ENCODE assay signal across 9 cellular contexts in the genomic region with DNA sequence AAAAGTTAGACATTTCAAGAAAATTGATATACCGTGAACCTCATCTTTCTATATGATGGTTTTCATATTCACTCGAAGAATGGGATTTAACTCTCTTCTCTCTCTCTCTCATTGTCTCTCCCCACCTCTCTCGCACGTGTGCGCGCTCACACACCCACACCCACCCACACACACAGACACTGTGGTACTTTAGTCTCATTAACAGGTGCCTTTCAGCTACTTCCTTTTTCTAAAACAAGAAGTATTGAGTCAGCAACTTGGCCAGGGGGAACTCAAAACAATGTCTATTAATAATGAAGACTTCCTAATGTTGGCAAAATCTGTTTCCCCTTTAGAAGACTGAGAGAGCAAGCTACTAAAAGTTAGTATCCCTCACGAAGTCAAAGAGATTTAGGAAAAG.
DNase-seq lines count a peak whose midpoint lies in the region; ATAC-seq, FAIRE-seq and TF ChIP-seq lines count a peak whose summit lies in the region.
"Had no signal": no experiment of that assay in that cellular context is flagged by ENCODE, and none has a peak within 500 bp of the region (broad histone marks: within the 10 kb centered on the region; RNA-seq: fewer than 3 reads in every experiment).

No MANE protein-coding gene starts in this region.

- H3K36me3 Mint-ChIP-seq in activated CD4-positive, alpha-beta T cell treated with anti-CD3 and anti-CD28 coated beads for 36 hours (ENCODE audit: low read depth) = no peaks in the 10 kb centered on the region
- no peaks in the 10 kb centered on the region for H3K36me3 Mint-ChIP-seq in stimulated activated effector memory CD8-positive, alpha-beta T cell treated with anti-CD3 and anti-CD28 coated beads, Interleukin-12 subunit alpha, Interleukin-12 subunit beta, amount 100 ng/mL, for 72 hours

- FAIRE-seq in RCC 7860 (lab: Jason Lieb, UNC) = no peak
- FAIRE-seq: A549 had no signal

- H3K9me2 ChIP-seq in OCI-LY1 (ENCODE audit: low read depth, low read length) = no peaks in the 10 kb centered on the region

- H3K36me3 ChIP-seq in OCI-LY1 (ENCODE audit: insufficient read depth, low read length) (no peaks in the 10 kb centered on the region), uterus (no peaks in the 10 kb centered on the region)

- peaks cover 11% of the 10 kb centered on the region for H3K4me1 Mint-ChIP-seq in activated CD4-positive, alpha-beta T cell treated with anti-CD3 and anti-CD28 coated beads for 36 hours
- H3K4me1 Mint-ChIP-seq in stimulated activated effector memory CD8-positive, alpha-beta T cell treated with anti-CD3 and anti-CD28 coated beads, Interleukin-12 subunit alpha, Interleukin-12 subunit beta, amount 100 ng/mL, for 72 hours = peaks cover 27% of the 10 kb centered on the region

- H3K9me3 ChIP-seq in OCI-LY1 (ENCODE audit: low read length) (no peaks in the 10 kb centered on the region), uterus (no peaks in the 10 kb centered on the region)
- H3K9me3 ChIP-seq: A549 had no signal

- POLR2A ChIA-PET in activated CD4-positive, alpha-beta T cell treated with anti-CD3 and anti-CD28 coated beads for 36 hours (lab: Charles Lee) = interaction anchor here (0.8 to 1.6 kb wide), 2 partner anchors 44 to 166 kb away, joined by 3 to 4 read pairs; no protein-coding TSS in a partner anchor
- POLR2A ChIA-PET in HEK293T (lab: Yijun Ruan, JAX) = interaction anchor here (1.2 kb wide), 1 partner anchor 13 kb away, joined by 6 read pairs; no protein-coding TSS in a partner anchor

- H3K27ac ChIP-seq in OCI-LY1 (ENCODE audit: low read depth, low read length, poor library complexity, severe bottlenecking) = no peak overlapping the region
- H3K27ac ChIP-seq in uterus = peak overlapping the region in 1 of 2 donors; percentile 20
- H3K27ac ChIP-seq: A549 had no signal

- peaks cover 14% of the 10 kb centered on the region for H3K27me3 Mint-ChIP-seq in activated CD4-positive, alpha-beta T cell treated with anti-CD3 and anti-CD28 coated beads for 36 hours

- no peaks in the 10 kb centered on the region for H3F3A ChIP-seq in OCI-LY1 (ENCODE audit: insufficient read depth, low read length)

- H4K20me1 ChIP-seq in OCI-LY1 (ENCODE audit: insufficient read depth, low read length) = no peaks in the 10 kb centered on the region

- no peak for ATAC-seq in activated CD4-positive, alpha-beta T cell treated with anti-CD3 and anti-CD28 coated beads for 36 hours
- peak; percentile 80 for ATAC-seq in HG02943 (IDR thresholded peaks at IDR 0.05; ENCODE audit: low read depth, unreplicated experiment)
- peak; percentile 36 for ATAC-seq in stimulated activated effector memory CD8-positive, alpha-beta T cell treated with anti-CD3 and anti-CD28 coated beads, Interleukin-12 subunit alpha, Interleukin-12 subunit beta, amount 100 ng/mL, for 72 hours
- ATAC-seq: A549 had no signal

- peak; percentile 25 for DNase-seq in activated CD4-positive, alpha-beta T cell treated with anti-CD3 and anti-CD28 coated beads for 36 hours
- DNase-seq in activated CD4-positive, alpha-beta T cell treated with anti-CD3 and anti-CD28 coated beads, Interleukin-2, amount 50 U/mL, for 1 hour = no peak
- DNase-seq in stimulated activated effector memory CD8-positive, alpha-beta T cell treated with anti-CD3 and anti-CD28 coated beads, Interleukin-12 subunit alpha, Interleukin-12 subunit beta, amount 100 ng/mL, for 72 hours (ENCODE audit: low spot score in 2 of 2) = no peak
- DNase-seq in HEK293T (ENCODE audit: extremely low spot score) = no peak
- DNase-seq in RCC 7860 (ENCODE audit: low spot score) = no peak
- DNase-seq in uterus = no peak

- peak overlapping the region; percentile 14; the same call in 1 of the 2 replicates for H3K4me2 ChIP-seq in OCI-LY1 (ENCODE audit: low read length)
- H3K4me2 ChIP-seq: A549 had no signal

- no peak overlapping the region for H3K27ac Mint-ChIP-seq in activated CD4-positive, alpha-beta T cell treated with anti-CD3 and anti-CD28 coated beads for 36 hours
- H3K27ac Mint-ChIP-seq in stimulated activated effector memory CD8-positive, alpha-beta T cell treated with anti-CD3 and anti-CD28 coated beads, Interleukin-12 subunit alpha, Interleukin-12 subunit beta, amount 100 ng/mL, for 72 hours = no peak overlapping the region

- no peak overlapping the region for H2AFZ ChIP-seq in OCI-LY1 (ENCODE audit: low read length)

- CTCF ChIA-PET in activated CD4-positive, alpha-beta T cell treated with anti-CD3 and anti-CD28 coated beads for 36 hours (lab: Charles Lee) = interaction anchor here (0.7 kb wide), 1 partner anchor 8 kb away, joined by 3 read pairs; no protein-coding TSS in a partner anchor
- CTCF ChIA-PET in HEK293T (lab: Yijun Ruan, JAX) = no interaction called here

- H3K27me3 ChIP-seq in OCI-LY1 (ENCODE audit: insufficient read depth, low read length) (no peaks in the 10 kb centered on the region), uterus (no peaks in the 10 kb centered on the region)

- H3K4me3 ChIP-seq in OCI-LY1 (ENCODE audit: low read depth, low read length, poor library complexity, severe bottlenecking) (no peak overlapping the region), uterus (no peak overlapping the region)
- H3K4me3 ChIP-seq: A549 had no signal

- no peak overlapping the region for H3K4me3 Mint-ChIP-seq in activated CD4-positive, alpha-beta T cell treated with anti-CD3 and anti-CD28 coated beads for 36 hours
- peak overlapping the region; percentile 18 for H3K4me3 Mint-ChIP-seq in stimulated activated effector memory CD8-positive, alpha-beta T cell treated with anti-CD3 and anti-CD28 coated beads, Interleukin-12 subunit alpha, Interleukin-12 subunit beta, amount 100 ng/mL, for 72 hours

- TF ChIP-seq POLR2A in uterus (IDR thresholded peaks at IDR 0.05) = no peak

- TF ChIP-seq CTCF in OCI-LY1 (IDR thresholded peaks at IDR 0.05; ENCODE audit: low read length) (no peak), uterus (IDR thresholded peaks at IDR 0.05) (no peak)

- H3K9ac ChIP-seq in OCI-LY1 (ENCODE audit: low read length) = no peak overlapping the region

- H3K9me3 Mint-ChIP-seq in activated CD4-positive, alpha-beta T cell treated with anti-CD3 and anti-CD28 coated beads for 36 hours (ENCODE audit: low read depth) = no peaks in the 10 kb centered on the region
- H3K9me3 Mint-ChIP-seq in stimulated activated effector memory CD8-positive, alpha-beta T cell treated with anti-CD3 and anti-CD28 coated beads, Interleukin-12 subunit alpha, Interleukin-12 subunit beta, amount 100 ng/mL, for 72 hours = no peaks in the 10 kb centered on the region

- no peaks in the 10 kb centered on the region for H3K79me2 ChIP-seq in OCI-LY1 (ENCODE audit: insufficient read depth, low read length)

- H3K4me1 ChIP-seq in OCI-LY1 (ENCODE audit: insufficient read depth, low read length, severe bottlenecking) (peaks cover 28% of the 10 kb centered on the region), uterus (no peaks in the 10 kb centered on the region)
- H3K4me1 ChIP-seq: A549 had no signal

- intact Hi-C loops in activated CD4-positive, alpha-beta T cell treated with anti-CD3 and anti-CD28 coated beads for 36 hours (cut with DNase I, micrococcal nuclease) = no loop called here
- intact Hi-C loops in uterus (cut with DNase I; ENCODE audit: low total_unique reads) = no loop called here

TF ChIP-seq in HEK293T, 16 proteins besides CTCF, POLR2A, EP300 and RAD21:
- TF ChIP-seq BHLHE40 (IDR thresholded peaks at IDR 0.05; ENCODE audit: borderline replicate concordance) = no peak
